Comparison of ENCODE assay signal across 9 cellular contexts in genomic region chr15:42735382-42736165, GRCh38. TPM values are rescaled to one million over a fixed set of nuclear protein-coding genes. Genes with fewer than 3 reads are reported as not detected.
DNase-seq lines count a peak whose midpoint lies in the region; ATAC-seq, FAIRE-seq and TF ChIP-seq lines count a peak whose summit lies in the region.
"Had no signal": no experiment of that assay in that cellular context is flagged by ENCODE, and none has a peak within 500 bp of the region (broad histone marks: within the 10 kb centered on the region; RNA-seq: fewer than 3 reads in every experiment).

No MANE protein-coding gene starts in this region.

- H3K4me3 ChIP-seq in ascending aorta (peak overlapping the region; percentile 68 to 92), HepG2 (replicated peaks in 1 of 3; ENCODE audit: insufficient read depth in 1 of 3, low read depth in 2 of 3, low read length in 3 of 3) (peak overlapping the region; percentile 76 to 94 (median 86)), thymus (ENCODE audit: low read length) (peak overlapping the region; percentile 93)

- no peaks in the 10 kb centered on the region for H3K9me3 Mint-ChIP-seq in activated T-cell treated with anti-CD3 and anti-CD28 coated beads, Interleukin-2, amount 50 U/mL, for 24 hours

- no peak for FAIRE-seq in HepG2 (lab: Jason Lieb, UNC)
- FAIRE-seq: D721Med had no signal

- in situ Hi-C loops in HepG2 (cut with HindIII; ENCODE audit: extremely low pct_ligation_motif_present, low pct_unique_long_range_greater_than_20kb): loop anchor here (5.0 kb wide), 1 partner anchor 187 kb away; the partner anchor contains the start of gene TTBK2

- H3K27ac ChIP-seq in ascending aorta (peak overlapping the region; percentile 84 to 91), HepG2 (ENCODE audit: extremely low read length, insufficient read depth, low read length) (no peak overlapping the region), thymus (ENCODE audit: low read depth) (no peak overlapping the region)

- peaks cover 9 to 20% of the 10 kb centered on the region in 2 donors for H3K4me1 ChIP-seq in ascending aorta
- peaks cover 21% of the 10 kb centered on the region for H3K4me1 ChIP-seq in HepG2 (ENCODE audit: insufficient read depth, low read length)
- peaks cover 9% of the 10 kb centered on the region for H3K4me1 ChIP-seq in thymus (ENCODE audit: control insufficient read depth, insufficient read depth, low read length)

- CTCF ChIA-PET in HepG2 (lab: Yijun Ruan, JAX; ENCODE audit: low intra/inter-chr PET ratio, low total read pairs): no interaction called here

- TF ChIP-seq EP300 in HepG2 (IDR thresholded peaks at IDR 0.05; ENCODE audit: low read depth in 2 of 2, low read length in 2 of 2) (no peak), HepG2 (CRISPR knock-in tag; IDR thresholded peaks at IDR 0.05; ENCODE audit: borderline replicate concordance) (no peak)

- TSS peak; percentile 48 for BruUV-seq in HepG2 (replicated peaks; lab: Mats Ljungman, UMichigan)

- H2AFZ ChIP-seq in HepG2 (ENCODE audit: low read length): no peak overlapping the region

- intact Hi-C loops in ascending aorta (cut with DNase I): loop anchor here (2.0 kb wide), 1 partner anchor 37 kb away; no protein-coding TSS in a partner anchor
- intact Hi-C loops in HepG2 (cut with micrococcal nuclease; ENCODE audit: unreplicated experiment): no loop called here

- peak overlapping the region; percentile 86 for H3K9ac ChIP-seq in HepG2 (ENCODE audit: insufficient read depth, low read depth, low read length)

- H3K9me3 ChIP-seq in ascending aorta (no peaks in the 10 kb centered on the region), HepG2 (ENCODE audit: low read length) (no peaks in the 10 kb centered on the region), thymus (ENCODE audit: control insufficient read depth) (no peaks in the 10 kb centered on the region)

- TF ChIP-seq RAD21 in HepG2 (CRISPR knock-in tag; IDR thresholded peaks at IDR 0.05): no peak

- peak overlapping the region; percentile 81 for H3K4me3 Mint-ChIP-seq in activated T-cell treated with anti-CD3 and anti-CD28 coated beads, Interleukin-2, amount 50 U/mL, for 24 hours

- no peak for ATAC-seq in HepG2

- peaks cover 51% of the 10 kb centered on the region for H3K36me3 Mint-ChIP-seq in activated T-cell treated with anti-CD3 and anti-CD28 coated beads, Interleukin-2, amount 50 U/mL, for 24 hours (ENCODE audit: low read depth)

- no peaks in the 10 kb centered on the region for H3K27me3 Mint-ChIP-seq in activated T-cell treated with anti-CD3 and anti-CD28 coated beads, Interleukin-2, amount 50 U/mL, for 24 hours

- DNase-seq in activated T-cell treated with anti-CD3 and anti-CD28 coated beads, Interleukin-2, amount 50 U/mL, for 24 hours: no peak
- no peak for DNase-seq in activated T-cell treated with anti-CD3 and anti-CD28 coated beads, Interleukin-2, amount 50 U/mL, for 48 hours
- DNase-seq in ascending aorta (ENCODE audit: low spot score in 2 of 2) (no peak), HepG2 (ENCODE audit: low spot score) (no peak), ecto neural progenitor cell (ENCODE audit: low spot score) (no peak), COR-L47 (lab: John Stamatoyannopoulos, UW) (no peak), HT-29 (ENCODE audit: low spot score) (no peak)

- H3K4me2 ChIP-seq in HepG2 (ENCODE audit: low read depth, low read length): peak overlapping the region; percentile 80

- peak overlapping the region; percentile 81 for H3K27ac Mint-ChIP-seq in activated T-cell treated with anti-CD3 and anti-CD28 coated beads, Interleukin-2, amount 50 U/mL, for 24 hours

- H3K4me1 Mint-ChIP-seq in activated T-cell treated with anti-CD3 and anti-CD28 coated beads, Interleukin-2, amount 50 U/mL, for 24 hours (ENCODE audit: low read depth): peaks cover 13% of the 10 kb centered on the region

- no peaks in the 10 kb centered on the region for H3K27me3 ChIP-seq in ascending aorta
- no peaks in the 10 kb centered on the region for H3K27me3 ChIP-seq in HepG2 (ENCODE audit: control insufficient read depth in 1 of 2, insufficient read depth in 2 of 2, low read length in 2 of 2)
- no peaks in the 10 kb centered on the region for H3K27me3 ChIP-seq in thymus (ENCODE audit: control insufficient read depth, insufficient read depth)

- POLR2A ChIA-PET in HepG2 (lab: Yijun Ruan, JAX): no interaction called here

- H3K36me3 ChIP-seq in ascending aorta (peaks cover 20 to 45% of the 10 kb centered on the region in 2 donors), HepG2 (replicated peaks in 1 of 2; ENCODE audit: control insufficient read depth in 1 of 2, insufficient read depth in 2 of 2, low read length in 2 of 2) (peaks cover 18 to 49% of the 10 kb centered on the region in 2 experiments), thymus (ENCODE audit: control insufficient read depth, insufficient read depth) (peaks cover 42% of the 10 kb centered on the region)

- no peak for TF ChIP-seq POLR2A in HepG2 (IDR thresholded peaks at IDR 0.05; ENCODE audit: insufficient read depth in 1 of 2, low read depth in 2 of 2, low read length in 2 of 2)

- H4K20me1 ChIP-seq in HepG2 (ENCODE audit: insufficient read depth, low read length): 0 out of 2 replicates have a peak, but pooled peaks cover 2% of the 10 kb centered on the region

- 94% methylated on average over 14 of the region's 19 CpGs for WGBS in HepG2 (ENCODE audit: low lambda C conversion rate)
- WGBS in thymus: 95% methylated on average over 19 of the region's 19 CpGs

- peaks cover 12% of the 10 kb centered on the region for H3K79me2 ChIP-seq in HepG2 (ENCODE audit: insufficient read depth, low read length)

- TF ChIP-seq CTCF in ascending aorta (IDR thresholded peaks at IDR 0.05) (no peak), HepG2 (CRISPR knock-in tag; IDR thresholded peaks at IDR 0.05) (no peak)

TF ChIP-seq in HepG2, 621 proteins besides CTCF, POLR2A, EP300 and RAD21:
- no peak for TF ChIP-seq ZNF24 (IDR thresholded peaks at IDR 0.05)
- TF ChIP-seq ZNF788 (CRISPR knock-in tag; IDR thresholded peaks at IDR 0.05; ENCODE audit: borderline replicate concordance): 0 out of 2 replicates have a peak, but pooled peaks have one; percentile 14

RNA-seq across cellular contexts. Expression of gene CDAN1, which starts 1.4 kb away (rescaled TPM):
- total RNA-seq in ascending aorta (16.2 TPM), HepG2 (2016; rRNA removed; fragmentation: Illumina TruSeq; extraction: Trizol) (10.8 and 16.1 TPM in 2 replicates)
- total RNA-seq in HepG2 (2016; cell fraction: cytosol; rRNA removed; fragmentation: Illumina TruSeq; extraction: Trizol; ENCODE audit: low read depth): 5.1 and 5.9 TPM in 2 replicates
- total RNA-seq in HepG2 (2016; cell fraction: insoluble cytoplasmic fraction; rRNA removed; fragmentation: Illumina TruSeq; extraction: Trizol): 8.8 and 15.2 TPM in 2 replicates
- 6.3 and 6.5 TPM in 2 replicates for total RNA-seq in HepG2 (2016; cell fraction: membrane; rRNA removed; fragmentation: Illumina TruSeq; extraction: Trizol)
- 17.7 and 18.9 TPM in 2 replicates for total RNA-seq in HepG2 (2016; cell fraction: nucleus; rRNA removed; fragmentation: Illumina TruSeq; extraction: Trizol)
- polyA plus RNA-seq in HepG2 (2011; rRNA removed) (5.0 and 7.3 TPM in 2 replicates), thymus (14.8 TPM)
- 3.8 and 4.0 TPM in 2 replicates for polyA plus RNA-seq in HepG2 (2011; cell fraction: cytosol; rRNA removed)
- polyA plus RNA-seq in HepG2 (2011; cell fraction: nucleus; rRNA removed): 19.5 and 23.8 TPM in 2 replicates
- polyA plus RNA-seq in HepG2 (2012): 7.2 and 7.6 TPM in 2 replicates
- 1.5 and 1.7 TPM in 2 replicates for polyA plus RNA-seq in HepG2 (2016; cell fraction: cytosol; fragmentation: Illumina TruSeq; extraction: Trizol; ENCODE audit: low read depth)
- polyA plus RNA-seq in HepG2 (2016; cell fraction: insoluble cytoplasmic fraction; fragmentation: Illumina TruSeq; extraction: Trizol; ENCODE audit: low read depth): 7.6 and 9.1 TPM in 2 replicates
- 2.6 and 3.4 TPM in 2 replicates for polyA plus RNA-seq in HepG2 (2016; cell fraction: membrane; fragmentation: Illumina TruSeq; extraction: Trizol; ENCODE audit: low read depth)
- polyA plus RNA-seq in HepG2 (2016; cell fraction: nucleus; fragmentation: Illumina TruSeq; extraction: Trizol; ENCODE audit: insufficient read depth, low read depth): 33.4 and 36.1 TPM in 2 replicates
- polyA minus RNA-seq in HepG2 (2011; rRNA and poly(A)+ RNA removed; ENCODE audit: low replicate concordance): 9.8 and 12.9 TPM in 2 replicates
- polyA minus RNA-seq in HepG2 (2011; cell fraction: cytosol; rRNA and poly(A)+ RNA removed): 4.0 and 5.0 TPM in 2 replicates
- polyA minus RNA-seq in HepG2 (2011; cell fraction: nucleus; rRNA and poly(A)+ RNA removed): 16.9 and 18.9 TPM in 2 replicates
- 15.2 and 28.4 TPM in 2 replicates for total RNA-seq in HT-29 (2014; rRNA removed; shearing (Covaris generic))

Comparison
In these comparisons a context has a peak if more than half of its experiments do, and no peak if none do; other contexts are left out.
1. H3K27ac ChIP-seq: peak in ascending aorta (2 of 2); none in HepG2 (single experiment) and thymus (single experiment).
2. Peak in every context shown above with its lines, with median percentiles within 50 percentile points of each other: H3K4me3 ChIP-seq.